9 cellular contexts compared by ENCODE assay signal in genomic region chr1:206864939-206865671, GRCh38. TPM values are rescaled to one million over a fixed set of nuclear protein-coding genes. Genes with fewer than 3 reads are reported as not detected.
A peak's percentile ranks its signal among the peaks of the same experiment; 100 is the strongest.
DNase-seq lines count a peak whose midpoint lies in the region; ATAC-seq and TF ChIP-seq lines count a peak whose summit lies in the region.
"Had no signal": no experiment of that assay in that cellular context is flagged by ENCODE, and none has a peak within 500 bp of the region (broad histone marks: within the 10 kb centered on the region; RNA-seq: fewer than 3 reads in every experiment).

Gene IL20 (plus strand): TSS chr1:206865623. CDS start chr1:206865853, 230 bp downstream.

- H3K27me3 Mint-ChIP-seq in Calu3 (ENCODE audit: unreplicated experiment), result peaks cover 85% of the 10 kb centered on the region
- H3K27me3 Mint-ChIP-seq in glutamatergic neuron (ENCODE audit: unreplicated experiment), result peaks cover 2% of the 10 kb centered on the region
- peaks cover 48% of the 10 kb centered on the region for H3K27me3 Mint-ChIP-seq in progenitor cell of endocrine pancreas

- TF ChIP-seq CTCF in Calu3 (IDR thresholded peaks at IDR 0.05; ENCODE audit: unreplicated experiment) (peak; percentile 86), RWPE1 (conservative IDR thresholded peaks at IDR 0.05; ENCODE audit: low read depth) (peak; percentile 76), glutamatergic neuron (IDR thresholded peaks at IDR 0.05; ENCODE audit: partially characterized antibody, unreplicated experiment) (peak; percentile 87), progenitor cell of endocrine pancreas (IDR thresholded peaks at IDR 0.05; ENCODE audit: unreplicated experiment) (peak; percentile 77), uterus (IDR thresholded peaks at IDR 0.05) (peak; percentile 40 to 61 (median 48))

- H3K27ac ChIP-seq in RWPE1 (no peak within 1 kb of the TSS), uterus (peak within 1 kb of the TSS; percentile 64 to 82)

- TF ChIP-seq POLR2A in uterus (IDR thresholded peaks at IDR 0.05), result no peak

- DNase-seq in Calu3 (peak; percentile 88), HuH-7 (ENCODE audit: low spot score) (peak; percentile 59), RWPE1 (ENCODE audit: low spot score) (peak; percentile 78), glutamatergic neuron (peak; percentile 86), progenitor cell of endocrine pancreas (ENCODE audit: low spot score, unreplicated experiment) (peak; percentile 54), uterus (peak; percentile 55 to 78)
- peak; percentile 94 for DNase-seq in activated effector memory CD4-positive, alpha-beta T cell treated with anti-CD3 and anti-CD28 coated beads, Interleukin-2, amount 50 U/mL, for 16 hours

- POLR2A ChIA-PET in RWPE1 (lab: Yijun Ruan, JAX; ENCODE audit: low non-redundant PET), result no interaction called here

- no peak for ATAC-seq in GM19397 (IDR thresholded peaks at IDR 0.05; ENCODE audit: unreplicated experiment)

- BruUV-seq in Calu3 (replicated peaks; lab: Mats Ljungman, UMichigan), result no TSS peak

- CTCF ChIA-PET in Calu3 (lab: Charles Lee), result interaction anchor here (0.7 to 1.1 kb wide), 3 partner anchors 10 to 117 kb away, joined by 3 to 4 read pairs (median 3); no protein-coding TSS in a partner anchor
- CTCF ChIA-PET in RWPE1 (lab: Yijun Ruan, JAX), result interaction anchor here (0.6 to 3.0 kb wide), 23 partner anchors 9 to 287 kb away, joined by 3 to 21 read pairs (median 3); no protein-coding TSS in a partner anchor

- no peak within 1 kb of the TSS for H3K4me3 ChIP-seq in uterus

- H3K27ac Mint-ChIP-seq in Calu3 (ENCODE audit: unreplicated experiment), result no peak within 1 kb of the TSS
- no peak within 1 kb of the TSS for H3K27ac Mint-ChIP-seq in glutamatergic neuron (ENCODE audit: unreplicated experiment)
- no peak within 1 kb of the TSS for H3K27ac Mint-ChIP-seq in progenitor cell of endocrine pancreas

- intact Hi-C loops in Calu3 (cut with micrococcal nuclease; ENCODE audit: unreplicated experiment) (loop anchor here (2.0 kb wide), 2 partner anchors 46 to 114 kb away; no protein-coding TSS in a partner anchor), uterus (cut with DNase I; ENCODE audit: low total_unique reads) (no loop called here)

- H3K4me1 Mint-ChIP-seq in Calu3 (ENCODE audit: low read depth, unreplicated experiment), result no peaks in the 10 kb centered on the region
- H3K4me1 Mint-ChIP-seq in glutamatergic neuron (ENCODE audit: low read depth, unreplicated experiment), result no peaks in the 10 kb centered on the region
- peaks cover 5% of the 10 kb centered on the region for H3K4me1 Mint-ChIP-seq in progenitor cell of endocrine pancreas (ENCODE audit: low read depth)

- no peaks in the 10 kb centered on the region for H3K4me1 ChIP-seq in uterus

- H3K9me3 Mint-ChIP-seq in Calu3 (ENCODE audit: low read depth, unreplicated experiment) (peaks cover 2% of the 10 kb centered on the region), glutamatergic neuron (ENCODE audit: unreplicated experiment) (peaks cover 3% of the 10 kb centered on the region), progenitor cell of endocrine pancreas (ENCODE audit: low read depth) (no peaks in the 10 kb centered on the region)

- H3K36me3 Mint-ChIP-seq in Calu3 (ENCODE audit: insufficient read depth, unreplicated experiment) (no peaks in the 10 kb centered on the region), glutamatergic neuron (ENCODE audit: unreplicated experiment) (no peaks in the 10 kb centered on the region), progenitor cell of endocrine pancreas (ENCODE audit: insufficient read depth) (no peaks in the 10 kb centered on the region)

- H3K4me3 Mint-ChIP-seq in Calu3 (ENCODE audit: low read depth, unreplicated experiment), result no peak within 1 kb of the TSS
- no peak within 1 kb of the TSS for H3K4me3 Mint-ChIP-seq in glutamatergic neuron (ENCODE audit: unreplicated experiment)
- no peak within 1 kb of the TSS for H3K4me3 Mint-ChIP-seq in progenitor cell of endocrine pancreas (ENCODE audit: low read depth)

- no peaks in the 10 kb centered on the region for H3K27me3 ChIP-seq in uterus

- no peaks in the 10 kb centered on the region for H3K36me3 ChIP-seq in uterus

- H3K9me3 ChIP-seq in uterus, result no peaks in the 10 kb centered on the region

RNA-seq across cellular contexts. Expression of gene IL20, which starts in this region (rescaled TPM):
- total RNA-seq in Calu3 (2022), result not detected in 2 replicates
- not detected for total RNA-seq in glutamatergic neuron (ENCODE audit: unreplicated experiment)
- total RNA-seq in progenitor cell of endocrine pancreas, result not detected in 2 replicates
- 10 to 100 TPM in 1 of 4 donors, not detected in 3; 40.6 TPM for total RNA-seq in uterus
- total RNA-seq: T-helper 2 cell treated with Interferon-gamma antibody and Interleukin-4, amounts not matched to agents 100 ng/mL and 5 ng/mL, for 36 hours had no signal

Comparison
In these comparisons a context has a peak if more than half of its experiments do, and no peak if none do; other contexts are left out.
1. Peak in DNase-seq in Calu3; RNA of the gene not detected or under 1 TPM.
2. Peak in DNase-seq in glutamatergic neuron; RNA of the gene not detected or under 1 TPM.
3. Peak in DNase-seq in progenitor cell of endocrine pancreas; RNA of the gene not detected or under 1 TPM.